7 cellular contexts compared by ENCODE assay signal in the genomic region with DNA sequence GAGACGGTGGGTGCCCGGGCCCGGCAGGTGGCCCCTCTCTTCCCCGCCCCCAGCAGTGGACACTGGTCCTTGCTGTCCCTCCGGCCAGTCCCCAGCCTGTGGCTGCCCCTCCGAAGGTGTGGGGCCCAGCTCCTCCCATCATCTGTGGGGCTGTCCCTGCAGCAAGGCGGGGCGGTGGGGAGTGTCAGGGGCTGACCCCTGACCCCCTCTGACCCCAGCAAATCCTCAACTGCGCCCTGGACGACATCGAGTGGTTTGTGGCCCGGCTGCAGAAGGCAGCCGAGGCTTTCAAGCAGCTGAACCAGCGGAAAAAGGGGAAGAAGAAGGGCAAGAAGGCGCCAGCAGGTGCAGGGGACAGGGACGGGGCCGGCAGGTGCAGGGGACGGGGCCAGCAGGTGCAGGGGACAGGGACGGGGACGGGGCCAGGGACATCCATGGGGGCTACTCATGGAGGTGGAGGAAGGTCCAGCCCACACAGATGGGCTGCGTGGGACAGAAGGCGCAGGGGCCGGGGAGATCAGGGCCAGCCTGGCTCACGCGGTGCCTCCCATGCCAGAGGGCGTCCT. TPM values are rescaled to one million over a fixed set of nuclear protein-coding genes. Genes with fewer than 3 reads are reported as not detected.
DNase-seq lines count a peak whose midpoint lies in the region; ATAC-seq lines count a peak whose summit lies in the region.
"Had no signal": no experiment of that assay in that cellular context is flagged by ENCODE, and none has a peak within 500 bp of the region (broad histone marks: within the 10 kb centered on the region; RNA-seq: fewer than 3 reads in every experiment).

No MANE protein-coding gene starts in this region.

- peak overlapping the region; percentile 8 for H3K4me3 Mint-ChIP-seq in activated T-cell treated with anti-CD3 and anti-CD28 coated beads, Interleukin-2, amount 50 U/mL, for 24 hours
- peak overlapping the region; percentile 50 for H3K4me3 Mint-ChIP-seq in activated T-helper 17 cell treated with anti-CD3 and anti-CD28 coated beads, Interleukin-2, amount 50 U/mL, for 72 hours
- H3K4me3 Mint-ChIP-seq in stimulated activated naive CD8-positive, alpha-beta T cell treated with anti-CD3 and anti-CD28 coated beads, Interleukin-15, amount 100 ng/mL, for 72 hours = peak overlapping the region; percentile 35 to 75

- no peak overlapping the region for H3K27ac Mint-ChIP-seq in activated T-cell treated with anti-CD3 and anti-CD28 coated beads, Interleukin-2, amount 50 U/mL, for 24 hours
- H3K27ac Mint-ChIP-seq in activated T-helper 17 cell treated with anti-CD3 and anti-CD28 coated beads, Interleukin-2, amount 50 U/mL, for 72 hours = no peak overlapping the region
- H3K27ac Mint-ChIP-seq in stimulated activated naive CD8-positive, alpha-beta T cell treated with anti-CD3 and anti-CD28 coated beads, Interleukin-15, amount 100 ng/mL, for 72 hours = no peak overlapping the region

- DNase-seq in activated T-cell treated with anti-CD3 and anti-CD28 coated beads, Interleukin-2, amount 50 U/mL, for 24 hours = no peak
- DNase-seq in activated T-cell treated with anti-CD3 and anti-CD28 coated beads, Interleukin-2, amount 50 U/mL, for 1 hour = no peak
- no peak for DNase-seq in stimulated activated naive CD8-positive, alpha-beta T cell treated with anti-CD3 and anti-CD28 coated beads, Interleukin-15, amount 100 ng/mL, for 72 hours
- DNase-seq: foreskin melanocyte had no signal

- H3K36me3 Mint-ChIP-seq in activated T-cell treated with anti-CD3 and anti-CD28 coated beads, Interleukin-2, amount 50 U/mL, for 24 hours (ENCODE audit: low read depth) = no peaks in the 10 kb centered on the region
- no peaks in the 10 kb centered on the region for H3K36me3 Mint-ChIP-seq in activated T-helper 17 cell treated with anti-CD3 and anti-CD28 coated beads, Interleukin-2, amount 50 U/mL, for 72 hours (ENCODE audit: low read depth)

- peaks cover 20% of the 10 kb centered on the region for H3K4me1 Mint-ChIP-seq in activated T-cell treated with anti-CD3 and anti-CD28 coated beads, Interleukin-2, amount 50 U/mL, for 24 hours (ENCODE audit: low read depth)
- peaks cover 5% of the 10 kb centered on the region for H3K4me1 Mint-ChIP-seq in activated T-helper 17 cell treated with anti-CD3 and anti-CD28 coated beads, Interleukin-2, amount 50 U/mL, for 72 hours
- H3K4me1 Mint-ChIP-seq in stimulated activated naive CD8-positive, alpha-beta T cell treated with anti-CD3 and anti-CD28 coated beads, Interleukin-15, amount 100 ng/mL, for 72 hours = peaks cover 45% of the 10 kb centered on the region

- peaks cover 31% of the 10 kb centered on the region for H3K27me3 Mint-ChIP-seq in activated T-cell treated with anti-CD3 and anti-CD28 coated beads, Interleukin-2, amount 50 U/mL, for 24 hours
- peaks cover 6% of the 10 kb centered on the region for H3K27me3 Mint-ChIP-seq in activated T-helper 17 cell treated with anti-CD3 and anti-CD28 coated beads, Interleukin-2, amount 50 U/mL, for 72 hours
- H3K27me3 Mint-ChIP-seq in stimulated activated naive CD8-positive, alpha-beta T cell treated with anti-CD3 and anti-CD28 coated beads, Interleukin-15, amount 100 ng/mL, for 72 hours = peaks cover 60% of the 10 kb centered on the region

- H3K9me3 Mint-ChIP-seq in activated T-cell treated with anti-CD3 and anti-CD28 coated beads, Interleukin-2, amount 50 U/mL, for 24 hours = no peaks in the 10 kb centered on the region
- H3K9me3 Mint-ChIP-seq in activated T-helper 17 cell treated with anti-CD3 and anti-CD28 coated beads, Interleukin-2, amount 50 U/mL, for 72 hours = no peaks in the 10 kb centered on the region
- H3K9me3 Mint-ChIP-seq in stimulated activated naive CD8-positive, alpha-beta T cell treated with anti-CD3 and anti-CD28 coated beads, Interleukin-15, amount 100 ng/mL, for 72 hours = no peaks in the 10 kb centered on the region

- no peak for ATAC-seq in activated T-helper 17 cell treated with anti-CD3 and anti-CD28 coated beads, Interleukin-2, amount 50 U/mL, for 72 hours (replicated peaks)
- ATAC-seq in stimulated activated naive CD8-positive, alpha-beta T cell treated with anti-CD3 and anti-CD28 coated beads, Interleukin-15, amount 100 ng/mL, for 72 hours = peak; percentile 10
- no peak for ATAC-seq in HG03196 (IDR thresholded peaks at IDR 0.05; ENCODE audit: unreplicated experiment)
- no peak for ATAC-seq in HG02938 (IDR thresholded peaks at IDR 0.05; ENCODE audit: unreplicated experiment)

RNA-seq across cellular contexts. Expression of gene EPS8L2, which starts 15.4 kb away (rescaled TPM):
- 10 to 100 TPM; 23.6 to 34.6 TPM for total RNA-seq in activated T-helper 17 cell treated with anti-CD3 and anti-CD28 coated beads, Interleukin-2, amount 50 U/mL, for 72 hours

RNA-seq across cellular contexts. Expression of gene TMEM80, which starts 25.8 kb away (rescaled TPM):
- total RNA-seq in activated T-helper 17 cell treated with anti-CD3 and anti-CD28 coated beads, Interleukin-2, amount 50 U/mL, for 72 hours = 10 to 100 TPM; 11.7 to 14.6 TPM

RNA-seq across cellular contexts. Expression of gene TALDO1, which starts 25.8 kb away (rescaled TPM):
- total RNA-seq in activated T-helper 17 cell treated with anti-CD3 and anti-CD28 coated beads, Interleukin-2, amount 50 U/mL, for 72 hours = 100 to 1,000 TPM; 131 to 255 TPM

RNA-seq across cellular contexts. Expression of gene DEAF1, which starts 26.4 kb away (rescaled TPM):
- 10 to 100 TPM; 43.2 to 56.0 TPM for total RNA-seq in activated T-helper 17 cell treated with anti-CD3 and anti-CD28 coated beads, Interleukin-2, amount 50 U/mL, for 72 hours

RNA-seq across cellular contexts. Expression of gene GATD1, which starts 55.9 kb away (rescaled TPM):
- total RNA-seq in activated T-helper 17 cell treated with anti-CD3 and anti-CD28 coated beads, Interleukin-2, amount 50 U/mL, for 72 hours = 10 to 100 TPM; 42.3 to 60.9 TPM
